ENCODE assay signal across 8 cellular contexts in genomic region chr14:61662437-61663311, GRCh38. TPM values are rescaled to one million over a fixed set of nuclear protein-coding genes. Genes with fewer than 3 reads are reported as not detected.
DNase-seq lines count a peak whose midpoint lies in the region; ATAC-seq and TF ChIP-seq lines count a peak whose summit lies in the region.

No MANE protein-coding gene starts in this region.

- H3K4me1 Mint-ChIP-seq in immature natural killer cell = peaks cover 58 to 60% of the 10 kb centered on the region in 2 donors

- H3K4me3 Mint-ChIP-seq in immature natural killer cell = peak overlapping the region; percentile 74 to 86 (median 81)

- H4K20me1 ChIP-seq in PC-9 (ENCODE audit: insufficient read depth) = no peaks in the 10 kb centered on the region

- H3K4me1 ChIP-seq in BE2C (peaks cover 12% of the 10 kb centered on the region), PC-9 (replicated peaks; ENCODE audit: insufficient read depth) (peaks cover 68% of the 10 kb centered on the region)

- H3K36me3 Mint-ChIP-seq in immature natural killer cell = no peaks in the 10 kb centered on the region

- H3K79me2 ChIP-seq in PC-9 (ENCODE audit: low read depth) = no peaks in the 10 kb centered on the region

- intact Hi-C loops in PC-9 (cut with micrococcal nuclease; ENCODE audit: unreplicated experiment) = loop anchor here (1.0 to 2.0 kb wide), 2 partner anchors 33 to 98 kb away; partner anchors contain the start of gene HIF1A

- TF ChIP-seq CTCF in BE2C (IDR thresholded peaks at IDR 0.05; ENCODE audit: low read depth, low read length) = 0 out of 2 replicates have a peak, but pooled peaks have one; percentile 6
- no peak for TF ChIP-seq CTCF in PC-9 (conservative IDR thresholded peaks at IDR 0.05)

- POLR2A ChIA-PET in PC-9 (lab: Charles Lee; ENCODE audit: unreplicated experiment) = no interaction called here

- H3F3A ChIP-seq in PC-9 (ENCODE audit: insufficient read depth, low read depth) = peaks cover 48% of the 10 kb centered on the region

- H3K9me2 ChIP-seq in PC-9 (ENCODE audit: insufficient read depth) = no peaks in the 10 kb centered on the region

- H3K9me3 Mint-ChIP-seq in immature natural killer cell = no peaks in the 10 kb centered on the region

- H2AFZ ChIP-seq in PC-9 = no peak overlapping the region; the same call in 1 of the 2 replicates

- BruUV-seq in PC-9 (replicated peaks; lab: Mats Ljungman, UMichigan) = no TSS peak

- H3K9me3 ChIP-seq in BE2C (no peaks in the 10 kb centered on the region), PC-9 (ENCODE audit: insufficient read depth, low read depth) (no peaks in the 10 kb centered on the region)

- no peaks in the 10 kb centered on the region for H3K27me3 ChIP-seq in BE2C
- no peaks in the 10 kb centered on the region for H3K27me3 ChIP-seq in PC-9 (ENCODE audit: insufficient read depth, low read depth)

- CTCF ChIA-PET in PC-9 (lab: Charles Lee) = no interaction called here

- H3K27me3 Mint-ChIP-seq in immature natural killer cell (ENCODE audit: low read depth in 3 of 3) = peaks cover 2 to 12% (median 8%) of the 10 kb centered on the region in 3 donors

- peak; percentile 89 for ATAC-seq in GM18907 (IDR thresholded peaks at IDR 0.05; ENCODE audit: unreplicated experiment)
- ATAC-seq in HG03066 (IDR thresholded peaks at IDR 0.05; ENCODE audit: low read depth, unreplicated experiment) = peak; percentile 82

- H3K4me3 ChIP-seq in BE2C (ENCODE audit: low read depth, low read length) (no peak overlapping the region), PC-9 (peak overlapping the region; percentile 3; the same call in 1 of the 2 replicates)

- DNase-seq in BE2C = peak; percentile 82
- peak; percentile 69 to 90 for DNase-seq in PC-9
- peak; percentile 75 for DNase-seq in activated effector memory CD4-positive, alpha-beta T cell treated with anti-CD3 and anti-CD28 coated beads, Interleukin-2, amount 50 U/mL, for 16 hours
- peak; percentile 76 to 82 (median 77) for DNase-seq in immature natural killer cell
- peak; percentile 31 for DNase-seq in stimulated activated CD8-positive, alpha-beta memory T cell treated with anti-CD3 and anti-CD28 coated beads, Interleukin-12 subunit alpha, Interleukin-12 subunit beta, amount 100 ng/mL, for 24 hours (ENCODE audit: extremely low read depth)
- DNase-seq in medulla oblongata (ENCODE audit: extremely low spot score) = no peak

- H3K4me2 ChIP-seq in PC-9 = peak overlapping the region; percentile 46

- H3K27ac ChIP-seq in PC-9 = peak overlapping the region; percentile 91

- peak overlapping the region; percentile 87 to 95 (median 90) for H3K27ac Mint-ChIP-seq in immature natural killer cell

- H3K36me3 ChIP-seq in BE2C (no peaks in the 10 kb centered on the region), PC-9 (ENCODE audit: low read depth) (no peaks in the 10 kb centered on the region)

RNA-seq across cellular contexts. Expression of gene HIF1A, which starts 32.6 kb away (rescaled TPM):
- polyA plus RNA-seq in BE2C (2012; ENCODE audit: insufficient read depth, insufficient read length, low read depth) = 96.5 TPM
- total RNA-seq in PC-9 (2021) = 146 and 154 TPM in 2 replicates
- 10 to 100 TPM; 28.7 to 62.2 (median 34.3) TPM for polyA plus RNA-seq in immature natural killer cell
